Comparison of ENCODE assay signal across 14 cellular contexts in genomic region chr12:92049403-92049802, GRCh38.
DNase-seq lines count a peak whose midpoint lies in the region; ATAC-seq, FAIRE-seq and TF ChIP-seq lines count a peak whose summit lies in the region.
"Had no signal": no experiment of that assay in that cellular context is flagged by ENCODE, and none has a peak within 500 bp of the region (broad histone marks: within the 10 kb centered on the region; RNA-seq: fewer than 3 reads in every experiment).

No MANE protein-coding gene starts in this region.

- H3K4me1 Mint-ChIP-seq in WTC11, result peaks cover 9% of the 10 kb centered on the region; the same call in 1 of the 2 replicates

- in situ Hi-C loops in IMR-90 (cut with MboI; ENCODE audit: low sequenced_read_pairs), result no loop called here

- CTCF ChIA-PET in IMR-90 (lab: Yijun Ruan, JAX), result interaction anchor here (0.6 kb wide), 1 partner anchor 874 kb away, joined by 5 read pairs; no protein-coding TSS in a partner anchor
- CTCF ChIA-PET in WTC11 (lab: Charles Lee), result no interaction called here

- H2BK120ac ChIP-seq in IMR-90 (ENCODE audit: low read depth, low read length), result no peak overlapping the region

- no peak overlapping the region for H4K91ac ChIP-seq in IMR-90 (ENCODE audit: insufficient read depth, low read depth, low read length)

- peak overlapping the region; percentile 45; the same call in 1 of the 2 replicates for H2BK20ac ChIP-seq in IMR-90 (ENCODE audit: low read depth, low read length)

- TF ChIP-seq CTCF in IMR-90 (conservative IDR thresholded peaks at IDR 0.05; ENCODE audit: low read depth, low read length) (no peak), WTC11 (IDR thresholded peaks at IDR 0.05) (no peak)

- 100% methylated on average over 1 of the region's 3 CpGs; no CpG with 5 or more reads in 1 of the 2 experiments for WGBS in IMR-90 (ENCODE audit: extremely low coverage in 2 of 2, insufficient read length in 1 of 2), 2 experiments

- no peak overlapping the region for H2BK5ac ChIP-seq in IMR-90 (ENCODE audit: low read depth, low read length, poor library complexity, severe bottlenecking)

- TF ChIP-seq POLR2A in GM12892 (IDR thresholded peaks at IDR 0.05; ENCODE audit: low read depth, low read length) (no peak), IMR-90 (IDR thresholded peaks at IDR 0.05; ENCODE audit: low read depth, low read length) (no peak)

- H3K27ac ChIP-seq in IMR-90 (ENCODE audit: insufficient read depth, low read length), result no peak overlapping the region
- H3K27ac ChIP-seq: PC-9 had no signal

- H3K23ac ChIP-seq in IMR-90 (ENCODE audit: low read depth, low read length), result no peak overlapping the region

- no peak overlapping the region for H2AFZ ChIP-seq in IMR-90 (replicated peaks; ENCODE audit: low read length, poor library complexity)
- H2AFZ ChIP-seq: PC-9 had no signal

- no peaks in the 10 kb centered on the region for H3K36me3 ChIP-seq in IMR-90 (ENCODE audit: control insufficient read depth, insufficient read depth, low read length)

- H3K27me3 ChIP-seq in IMR-90 (ENCODE audit: control insufficient read depth, insufficient read depth, low read length), result no peaks in the 10 kb centered on the region

- H3K4me3 ChIP-seq in IMR-90 (ENCODE audit: insufficient read depth, low read depth, low read length), result no peak overlapping the region
- H3K4me3 ChIP-seq: PC-9 had no signal

- peaks cover 3% of the 10 kb centered on the region; the same call in 1 of the 2 replicates for H3K9me1 ChIP-seq in IMR-90 (ENCODE audit: insufficient read depth, low read length)

- no peaks in the 10 kb centered on the region for H3K27me3 Mint-ChIP-seq in WTC11 (ENCODE audit: low read depth)

- no peaks in the 10 kb centered on the region for H3K4me1 ChIP-seq in IMR-90 (ENCODE audit: control insufficient read depth, insufficient read depth, low read length)

- H2AK5ac ChIP-seq in IMR-90 (ENCODE audit: low read depth, low read length), result no peak overlapping the region

- no peaks in the 10 kb centered on the region for H4K20me1 ChIP-seq in IMR-90 (ENCODE audit: insufficient read depth, low read length)

- no peak overlapping the region for H3K27ac Mint-ChIP-seq in WTC11
- H3K27ac Mint-ChIP-seq: activated T-helper 2 cell treated with anti-CD3 and anti-CD28 coated beads, Interferon-gamma antibody, Interleukin-2, Interleukin-4, amounts not matched to agents 10 μg/mL and 5 μg/mL and 100 μg/mL, durations not matched to agents 14 hours and 24 hours and 36 hours had no signal

- no peak overlapping the region for H3K4ac ChIP-seq in IMR-90 (ENCODE audit: low read depth, low read length)

- H3K9ac ChIP-seq in IMR-90 (ENCODE audit: low read depth, low read length), result no peak overlapping the region

- peak; percentile 61 for ATAC-seq in GM19455 (IDR thresholded peaks at IDR 0.05; ENCODE audit: unreplicated experiment)
- peak; percentile 70 for ATAC-seq in HG02885 (IDR thresholded peaks at IDR 0.05; ENCODE audit: poor library complexity, unreplicated experiment)
- ATAC-seq in IMR-90 (ENCODE audit: low read depth), result no peak
- ATAC-seq in WTC11, result no peak
- no peak for ATAC-seq in GM18520 (IDR thresholded peaks at IDR 0.05; ENCODE audit: unreplicated experiment)

- POLR2A ChIA-PET in IMR-90 (lab: Charles Lee; ENCODE audit: unreplicated experiment), result no interaction called here
- POLR2A ChIA-PET in WTC11 (lab: Charles Lee), result no interaction called here

- peak; percentile 99 for FAIRE-seq in GM12892 (lab: Jason Lieb, UNC)

- peaks cover 7% of the 10 kb centered on the region for H3K36me3 Mint-ChIP-seq in WTC11

- H3K9me3 Mint-ChIP-seq in WTC11, result peaks cover 11% of the 10 kb centered on the region

- H3K4me3 Mint-ChIP-seq in WTC11, result no peak overlapping the region

- DNase-seq in GM12892 (ENCODE audit: insufficient read length) (no peak), IMR-90 (no peak), WTC11 (ENCODE audit: low spot score) (no peak), superior temporal gyrus (ENCODE audit: extremely low spot score) (no peak), epidermal melanocyte (ENCODE audit: insufficient read length, low spot score) (no peak)
- DNase-seq: AML-193; foreskin fibroblast; NCI-H1436 treated with DMSO at 0.1 percent for 48 hours; PC-9; stimulated activated CD4-positive, alpha-beta T cell treated with anti-CD3 and anti-CD28 coated beads, Interleukin-1b, Interleukin-23, amount 100 ng/mL, for 48 hours had no signal

- peak overlapping the region; percentile 14; the same call in 1 of the 2 replicates for H3K18ac ChIP-seq in IMR-90 (ENCODE audit: low read depth, low read length)

- no peak overlapping the region for H3K14ac ChIP-seq in IMR-90 (replicated peaks; ENCODE audit: low read depth, low read length)

- BruUV-seq in IMR-90 (replicated peaks; lab: Mats Ljungman, UMichigan), result no TSS peak

- H3K79me1 ChIP-seq in IMR-90 (ENCODE audit: low read depth in 1 of 2, low read length in 2 of 2), result no peaks in the 10 kb centered on the region

- no peak overlapping the region for H3K4me2 ChIP-seq in IMR-90 (ENCODE audit: low read depth, low read length)
- H3K4me2 ChIP-seq: PC-9 had no signal

- H3K9me3 ChIP-seq in IMR-90 (ENCODE audit: control insufficient read depth, insufficient read depth, low read length), result no peaks in the 10 kb centered on the region

- dilution Hi-C loops in IMR-90 (cut with HindIII; ENCODE audit: low sequenced_read_pairs, unreplicated experiment), result no loop called here

- TF ChIP-seq RAD21 in IMR-90 (IDR thresholded peaks at IDR 0.05; ENCODE audit: low read length), result no peak

- H3K56ac ChIP-seq in IMR-90 (ENCODE audit: extremely low read depth, insufficient read depth, low read length), result no peak overlapping the region

- intact Hi-C loops in IMR-90 (cut with micrococcal nuclease), result no loop called here

- H2AK9ac ChIP-seq in IMR-90 (replicated peaks; ENCODE audit: low read depth, low read length, poor library complexity), result peak overlapping the region; percentile 5

- no peak overlapping the region; the same call in 2 of the 3 replicates for H2BK15ac ChIP-seq in IMR-90 (ENCODE audit: low read depth, low read length)

- no peak overlapping the region for H4K8ac ChIP-seq in IMR-90 (ENCODE audit: low read depth in 2 of 2, low read length in 2 of 2)

- H4K5ac ChIP-seq in IMR-90 (ENCODE audit: low read depth, low read length), result no peak overlapping the region

TF ChIP-seq in IMR-90, 13 proteins besides CTCF, POLR2A, EP300 and RAD21:
- no peak for TF ChIP-seq NFE2L2 (IDR thresholded peaks at IDR 0.05; ENCODE audit: low read depth, low read length)
- TF ChIP-seq CHD1 (IDR thresholded peaks at IDR 0.05; ENCODE audit: low read depth, low read length), result no peak
- no peak for TF ChIP-seq MAZ (IDR thresholded peaks at IDR 0.05; ENCODE audit: borderline replicate concordance, low read depth, low read length)
- no peak for TF ChIP-seq CEBPB (IDR thresholded peaks at IDR 0.05; ENCODE audit: low read depth, low read length)
- no peak for TF ChIP-seq MAFK (IDR thresholded peaks at IDR 0.05; ENCODE audit: low read depth, low read length)
- TF ChIP-seq, protein P1, sequence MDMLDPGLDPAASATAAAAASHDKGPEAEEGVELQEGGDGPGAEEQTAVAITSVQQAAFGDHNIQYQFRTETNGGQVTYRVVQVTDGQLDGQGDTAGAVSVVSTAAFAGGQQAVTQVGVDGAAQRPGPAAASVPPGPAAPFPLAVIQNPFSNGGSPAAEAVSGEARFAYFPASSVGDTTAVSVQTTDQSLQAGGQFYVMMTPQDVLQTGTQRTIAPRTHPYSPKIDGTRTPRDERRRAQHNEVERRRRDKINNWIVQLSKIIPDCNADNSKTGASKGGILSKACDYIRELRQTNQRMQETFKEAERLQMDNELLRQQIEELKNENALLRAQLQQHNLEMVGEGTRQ (IDR thresholded peaks at IDR 0.05; ENCODE audit: low read depth, low read length), result no peak
- no peak for TF ChIP-seq SMC3 (IDR thresholded peaks at IDR 0.05; ENCODE audit: low read depth, low read length)
- TF ChIP-seq BHLHE40 (IDR thresholded peaks at IDR 0.05; ENCODE audit: low read depth, low read length), result no peak

TF ChIP-seq in WTC11, 78 proteins besides CTCF, POLR2A, EP300 and RAD21 (continues in another document):
- TF ChIP-seq PRRX2 (CRISPR knock-in tag; IDR thresholded peaks at IDR 0.05), result no peak
- TF ChIP-seq, protein P2, sequence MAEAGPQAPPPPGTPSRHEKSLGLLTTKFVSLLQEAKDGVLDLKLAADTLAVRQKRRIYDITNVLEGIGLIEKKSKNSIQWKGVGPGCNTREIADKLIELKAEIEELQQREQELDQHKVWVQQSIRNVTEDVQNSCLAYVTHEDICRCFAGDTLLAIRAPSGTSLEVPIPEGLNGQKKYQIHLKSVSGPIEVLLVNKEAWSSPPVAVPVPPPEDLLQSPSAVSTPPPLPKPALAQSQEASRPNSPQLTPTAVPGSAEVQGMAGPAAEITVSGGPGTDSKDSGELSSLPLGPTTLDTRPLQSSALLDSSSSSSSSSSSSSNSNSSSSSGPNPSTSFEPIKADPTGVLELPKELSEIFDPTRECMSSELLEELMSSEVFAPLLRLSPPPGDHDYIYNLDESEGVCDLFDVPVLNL (CRISPR knock-in tag; IDR thresholded peaks at IDR 0.05; ENCODE audit: borderline replicate concordance, low read depth), result no peak
- TF ChIP-seq, protein P3, sequence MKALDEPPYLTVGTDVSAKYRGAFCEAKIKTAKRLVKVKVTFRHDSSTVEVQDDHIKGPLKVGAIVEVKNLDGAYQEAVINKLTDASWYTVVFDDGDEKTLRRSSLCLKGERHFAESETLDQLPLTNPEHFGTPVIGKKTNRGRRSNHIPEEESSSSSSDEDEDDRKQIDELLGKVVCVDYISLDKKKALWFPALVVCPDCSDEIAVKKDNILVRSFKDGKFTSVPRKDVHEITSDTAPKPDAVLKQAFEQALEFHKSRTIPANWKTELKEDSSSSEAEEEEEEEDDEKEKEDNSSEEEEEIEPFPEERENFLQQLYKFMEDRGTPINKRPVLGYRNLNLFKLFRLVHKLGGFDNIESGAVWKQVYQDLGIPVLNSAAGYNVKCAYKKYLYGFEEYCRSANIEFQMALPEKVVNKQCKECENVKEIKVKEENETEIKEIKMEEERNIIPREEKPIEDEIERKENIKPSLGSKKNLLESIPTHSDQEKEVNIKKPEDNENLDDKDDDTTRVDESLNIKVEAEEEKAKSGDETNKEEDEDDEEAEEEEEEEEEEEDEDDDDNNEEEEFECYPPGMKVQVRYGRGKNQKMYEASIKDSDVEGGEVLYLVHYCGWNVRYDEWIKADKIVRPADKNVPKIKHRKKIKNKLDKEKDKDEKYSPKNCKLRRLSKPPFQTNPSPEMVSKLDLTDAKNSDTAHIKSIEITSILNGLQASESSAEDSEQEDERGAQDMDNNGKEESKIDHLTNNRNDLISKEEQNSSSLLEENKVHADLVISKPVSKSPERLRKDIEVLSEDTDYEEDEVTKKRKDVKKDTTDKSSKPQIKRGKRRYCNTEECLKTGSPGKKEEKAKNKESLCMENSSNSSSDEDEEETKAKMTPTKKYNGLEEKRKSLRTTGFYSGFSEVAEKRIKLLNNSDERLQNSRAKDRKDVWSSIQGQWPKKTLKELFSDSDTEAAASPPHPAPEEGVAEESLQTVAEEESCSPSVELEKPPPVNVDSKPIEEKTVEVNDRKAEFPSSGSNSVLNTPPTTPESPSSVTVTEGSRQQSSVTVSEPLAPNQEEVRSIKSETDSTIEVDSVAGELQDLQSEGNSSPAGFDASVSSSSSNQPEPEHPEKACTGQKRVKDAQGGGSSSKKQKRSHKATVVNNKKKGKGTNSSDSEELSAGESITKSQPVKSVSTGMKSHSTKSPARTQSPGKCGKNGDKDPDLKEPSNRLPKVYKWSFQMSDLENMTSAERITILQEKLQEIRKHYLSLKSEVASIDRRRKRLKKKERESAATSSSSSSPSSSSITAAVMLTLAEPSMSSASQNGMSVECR (CRISPR knock-in tag; IDR thresholded peaks at IDR 0.05; ENCODE audit: borderline replicate concordance), result no peak

Comparison
In these comparisons a context has a peak if more than half of its experiments do, and no peak if none do; other contexts are left out.
1. ATAC-seq: peak in GM19455 (single experiment) and HG02885 (single experiment); none in IMR-90 (single experiment), WTC11 (single experiment) and GM18520 (single experiment).